Comparison of ENCODE assay signal across 1 cellular context in the genomic region with DNA sequence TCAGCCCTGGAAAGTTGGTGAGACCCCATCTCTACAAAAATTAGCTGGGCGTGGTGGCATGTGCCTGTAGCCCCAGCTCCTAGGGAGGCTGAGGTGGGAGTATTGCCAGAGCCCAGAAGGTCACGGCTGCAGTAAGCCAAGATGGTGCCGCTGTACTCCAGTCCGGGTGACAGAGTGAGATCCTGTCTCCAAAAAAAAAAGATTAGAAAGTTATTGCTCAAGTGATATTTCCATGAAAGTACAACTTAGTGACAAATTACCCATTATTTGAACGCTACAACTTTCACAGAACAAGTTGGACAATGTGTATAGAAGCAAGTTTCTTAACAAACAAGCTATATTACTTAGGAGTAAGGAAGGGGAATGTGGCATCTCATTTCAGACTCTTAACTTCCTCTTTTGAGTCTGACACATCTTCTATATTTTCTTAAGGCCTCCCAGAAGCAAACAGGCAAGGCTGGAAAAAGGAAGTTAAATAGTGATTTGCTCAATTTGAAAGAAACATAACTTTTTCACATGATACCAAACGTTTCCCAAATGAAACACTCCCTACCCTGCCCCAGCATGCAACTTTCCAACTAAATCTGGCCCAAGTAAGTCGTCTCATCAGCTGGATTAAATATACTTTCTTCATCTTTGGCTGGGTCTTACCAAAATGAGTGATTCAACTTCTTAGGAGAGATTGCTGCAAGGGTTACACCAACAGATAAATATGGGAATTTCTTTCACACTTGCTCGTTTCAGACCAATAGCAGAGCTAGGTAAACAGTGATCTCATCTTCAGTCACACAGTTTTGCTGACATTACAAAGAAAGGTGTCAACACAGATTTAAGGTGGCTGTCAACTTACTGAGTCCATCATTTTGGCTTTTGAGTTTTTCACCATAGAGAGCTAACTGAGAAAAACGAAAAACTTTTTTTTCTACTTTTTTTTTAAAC.
TF ChIP-seq lines count a peak whose summit lies in the region.

No MANE protein-coding gene starts in this region.

TF ChIP-seq in K562, 482 proteins besides CTCF, POLR2A, EP300 and RAD21 (continued from another document and continues in another):
- TF ChIP-seq, protein P1, sequence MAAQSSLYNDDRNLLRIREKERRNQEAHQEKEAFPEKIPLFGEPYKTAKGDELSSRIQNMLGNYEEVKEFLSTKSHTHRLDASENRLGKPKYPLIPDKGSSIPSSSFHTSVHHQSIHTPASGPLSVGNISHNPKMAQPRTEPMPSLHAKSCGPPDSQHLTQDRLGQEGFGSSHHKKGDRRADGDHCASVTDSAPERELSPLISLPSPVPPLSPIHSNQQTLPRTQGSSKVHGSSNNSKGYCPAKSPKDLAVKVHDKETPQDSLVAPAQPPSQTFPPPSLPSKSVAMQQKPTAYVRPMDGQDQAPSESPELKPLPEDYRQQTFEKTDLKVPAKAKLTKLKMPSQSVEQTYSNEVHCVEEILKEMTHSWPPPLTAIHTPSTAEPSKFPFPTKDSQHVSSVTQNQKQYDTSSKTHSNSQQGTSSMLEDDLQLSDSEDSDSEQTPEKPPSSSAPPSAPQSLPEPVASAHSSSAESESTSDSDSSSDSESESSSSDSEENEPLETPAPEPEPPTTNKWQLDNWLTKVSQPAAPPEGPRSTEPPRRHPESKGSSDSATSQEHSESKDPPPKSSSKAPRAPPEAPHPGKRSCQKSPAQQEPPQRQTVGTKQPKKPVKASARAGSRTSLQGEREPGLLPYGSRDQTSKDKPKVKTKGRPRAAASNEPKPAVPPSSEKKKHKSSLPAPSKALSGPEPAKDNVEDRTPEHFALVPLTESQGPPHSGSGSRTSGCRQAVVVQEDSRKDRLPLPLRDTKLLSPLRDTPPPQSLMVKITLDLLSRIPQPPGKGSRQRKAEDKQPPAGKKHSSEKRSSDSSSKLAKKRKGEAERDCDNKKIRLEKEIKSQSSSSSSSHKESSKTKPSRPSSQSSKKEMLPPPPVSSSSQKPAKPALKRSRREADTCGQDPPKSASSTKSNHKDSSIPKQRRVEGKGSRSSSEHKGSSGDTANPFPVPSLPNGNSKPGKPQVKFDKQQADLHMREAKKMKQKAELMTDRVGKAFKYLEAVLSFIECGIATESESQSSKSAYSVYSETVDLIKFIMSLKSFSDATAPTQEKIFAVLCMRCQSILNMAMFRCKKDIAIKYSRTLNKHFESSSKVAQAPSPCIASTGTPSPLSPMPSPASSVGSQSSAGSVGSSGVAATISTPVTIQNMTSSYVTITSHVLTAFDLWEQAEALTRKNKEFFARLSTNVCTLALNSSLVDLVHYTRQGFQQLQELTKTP (IDR thresholded peaks at IDR 0.05; ENCODE audit: low read depth in 1 of 2, partially characterized antibody in 2 of 2) = peak in 1 of 2 experiments; percentile 24
- TF ChIP-seq ZNF324 (CRISPR knock-in tag; IDR thresholded peaks at IDR 0.05) (0 out of 2 replicates have a peak, but pooled peaks have one; percentile 5), E2F4 (CRISPR knock-in tag; IDR thresholded peaks at IDR 0.05; ENCODE audit: low read depth) (no peak), ZNF12 (CRISPR knock-in tag; IDR thresholded peaks at IDR 0.05) (no peak), ZBTB40 (IDR thresholded peaks at IDR 0.05) (0 out of 2 replicates have a peak, but pooled peaks have one; percentile 15), ZBTB40 (CRISPR knock-in tag; IDR thresholded peaks at IDR 0.05) (no peak), FOXA3 (CRISPR knock-in tag; conservative IDR thresholded peaks at IDR 0.05 in 1 of 2, IDR thresholded peaks at IDR 0.05 in 1 of 2) (0 out of 4 replicates have a peak, but pooled peaks of 1 of the 2 experiments have one; percentile 33), SP1 (CRISPR knock-in tag; IDR thresholded peaks at IDR 0.05) (no peak), MLLT1 (IDR thresholded peaks at IDR 0.05) (0 out of 4 replicates have a peak, but pooled peaks of 1 of the 2 experiments have one; percentile 20), MAFK (IDR thresholded peaks at IDR 0.05; ENCODE audit: low read length) (peak; percentile 73), RREB1 (CRISPR knock-in tag; IDR thresholded peaks at IDR 0.05) (no peak), HMG20A (CRISPR knock-in tag; conservative IDR thresholded peaks at IDR 0.05) (no peak), ZNF263 (CRISPR knock-in tag; IDR thresholded peaks at IDR 0.05; ENCODE audit: borderline replicate concordance) (no peak), POLR2G (IDR thresholded peaks at IDR 0.05; ENCODE audit: low read depth, low read length) (no peak), ADNP (tag; IDR thresholded peaks at IDR 0.05) (no peak; the same call in 1 of the 2 replicates), HNRNPLL (IDR thresholded peaks at IDR 0.05; ENCODE audit: low read depth, low read length, poor library complexity, severe bottlenecking) (no peak), HMGN3 (IDR thresholded peaks at IDR 0.05; ENCODE audit: borderline replicate concordance, extremely low read depth, insufficient read length, low read depth, low read length) (no peak)
- TF ChIP-seq, protein P2, sequence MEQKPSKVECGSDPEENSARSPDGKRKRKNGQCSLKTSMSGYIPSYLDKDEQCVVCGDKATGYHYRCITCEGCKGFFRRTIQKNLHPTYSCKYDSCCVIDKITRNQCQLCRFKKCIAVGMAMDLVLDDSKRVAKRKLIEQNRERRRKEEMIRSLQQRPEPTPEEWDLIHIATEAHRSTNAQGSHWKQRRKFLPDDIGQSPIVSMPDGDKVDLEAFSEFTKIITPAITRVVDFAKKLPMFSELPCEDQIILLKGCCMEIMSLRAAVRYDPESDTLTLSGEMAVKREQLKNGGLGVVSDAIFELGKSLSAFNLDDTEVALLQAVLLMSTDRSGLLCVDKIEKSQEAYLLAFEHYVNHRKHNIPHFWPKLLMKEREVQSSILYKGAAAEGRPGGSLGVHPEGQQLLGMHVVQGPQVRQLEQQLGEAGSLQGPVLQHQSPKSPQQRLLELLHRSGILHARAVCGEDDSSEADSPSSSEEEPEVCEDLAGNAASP (IDR thresholded peaks at IDR 0.05) = no peak
- TF ChIP-seq, protein P3, sequence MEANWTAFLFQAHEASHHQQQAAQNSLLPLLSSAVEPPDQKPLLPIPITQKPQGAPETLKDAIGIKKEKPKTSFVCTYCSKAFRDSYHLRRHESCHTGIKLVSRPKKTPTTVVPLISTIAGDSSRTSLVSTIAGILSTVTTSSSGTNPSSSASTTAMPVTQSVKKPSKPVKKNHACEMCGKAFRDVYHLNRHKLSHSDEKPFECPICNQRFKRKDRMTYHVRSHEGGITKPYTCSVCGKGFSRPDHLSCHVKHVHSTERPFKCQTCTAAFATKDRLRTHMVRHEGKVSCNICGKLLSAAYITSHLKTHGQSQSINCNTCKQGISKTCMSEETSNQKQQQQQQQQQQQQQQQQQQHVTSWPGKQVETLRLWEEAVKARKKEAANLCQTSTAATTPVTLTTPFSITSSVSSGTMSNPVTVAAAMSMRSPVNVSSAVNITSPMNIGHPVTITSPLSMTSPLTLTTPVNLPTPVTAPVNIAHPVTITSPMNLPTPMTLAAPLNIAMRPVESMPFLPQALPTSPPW (CRISPR knock-in tag; IDR thresholded peaks at IDR 0.05) = peak; percentile 28; the same call in 1 of the 2 replicates
